ENCODE assay signal across 9 cellular contexts in the genomic region with DNA sequence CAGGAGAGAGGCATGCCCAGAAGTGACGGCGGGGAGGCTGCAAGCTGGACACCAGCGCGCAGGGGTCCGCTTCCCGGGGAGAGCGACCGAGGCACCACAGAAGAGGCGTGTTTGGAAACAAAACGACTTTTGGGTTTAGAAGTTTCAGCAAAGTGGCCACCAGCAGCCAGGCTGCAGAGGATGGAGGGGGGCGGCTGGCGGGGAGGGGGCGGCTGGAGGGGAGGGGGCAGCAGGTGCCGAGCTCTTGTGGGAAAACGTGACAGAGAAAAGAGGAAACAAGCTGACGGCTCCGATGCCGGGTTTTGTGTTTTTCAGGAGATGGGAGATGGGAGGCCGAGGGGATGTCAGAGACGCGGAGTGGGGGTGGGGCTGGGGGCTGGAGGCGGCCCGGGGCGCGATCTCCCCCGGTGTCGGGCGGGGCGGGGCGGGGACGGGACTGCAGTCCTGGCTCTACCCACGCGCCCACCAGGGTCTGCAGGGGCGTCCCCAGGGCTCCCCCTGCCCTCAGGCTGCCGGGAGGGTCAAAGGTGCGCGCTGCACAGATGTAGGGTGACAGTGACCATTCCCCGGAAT. TPM values are rescaled to one million over a fixed set of nuclear protein-coding genes. Genes with fewer than 3 reads are reported as not detected.
DNase-seq lines count a peak whose midpoint lies in the region; ATAC-seq lines count a peak whose summit lies in the region.
"Had no signal": no experiment of that assay in that cellular context is flagged by ENCODE, and none has a peak within 500 bp of the region (broad histone marks: within the 10 kb centered on the region; RNA-seq: fewer than 3 reads in every experiment).

No MANE protein-coding gene starts in this region.

- no peaks in the 10 kb centered on the region for H3K9me3 ChIP-seq in thymus (ENCODE audit: control insufficient read depth)

- no peak overlapping the region for H2BK15ac ChIP-seq in mesendoderm (replicated peaks; ENCODE audit: low read depth)

- peaks cover 5% of the 10 kb centered on the region for H3K4me1 Mint-ChIP-seq in T-helper 2 cell treated with Interferon-gamma antibody and Interleukin-4, amounts not matched to agents 5 μg/mL and 100 μg/mL, for 36 hours (ENCODE audit: low read depth)
- H3K4me1 Mint-ChIP-seq in central memory CD8-positive, alpha-beta T cell = peaks cover 33% of the 10 kb centered on the region

- peak overlapping the region; percentile 55 for H3K4me3 Mint-ChIP-seq in T-helper 2 cell treated with Interferon-gamma antibody and Interleukin-4, amounts not matched to agents 5 μg/mL and 100 μg/mL, for 36 hours
- peak overlapping the region; percentile 79 for H3K4me3 Mint-ChIP-seq in central memory CD8-positive, alpha-beta T cell

- peak overlapping the region; percentile 56 for H3K18ac ChIP-seq in mesendoderm (ENCODE audit: low read length)

- peak overlapping the region; percentile 49 for H3K56ac ChIP-seq in mesendoderm (ENCODE audit: low read length)

- peaks cover 29% of the 10 kb centered on the region for H3K27me3 Mint-ChIP-seq in T-helper 2 cell treated with Interferon-gamma antibody and Interleukin-4, amounts not matched to agents 5 μg/mL and 100 μg/mL, for 36 hours (ENCODE audit: low read depth)
- peaks cover 11% of the 10 kb centered on the region for H3K27me3 Mint-ChIP-seq in central memory CD8-positive, alpha-beta T cell

- H3K4me1 ChIP-seq in mesendoderm (ENCODE audit: control insufficient read depth, low read depth, low read length) (no peaks in the 10 kb centered on the region), thymus (ENCODE audit: control insufficient read depth, insufficient read depth, low read length) (peaks cover 5% of the 10 kb centered on the region)

- H3K36me3 Mint-ChIP-seq in T-helper 2 cell treated with Interferon-gamma antibody and Interleukin-4, amounts not matched to agents 5 μg/mL and 100 μg/mL, for 36 hours (ENCODE audit: low read depth) = peaks cover 3% of the 10 kb centered on the region
- peaks cover 8% of the 10 kb centered on the region for H3K36me3 Mint-ChIP-seq in central memory CD8-positive, alpha-beta T cell (ENCODE audit: insufficient read depth)

- H3K27me3 ChIP-seq in mesendoderm (ENCODE audit: insufficient read depth, low read length, poor library complexity) = peaks cover 6% of the 10 kb centered on the region
- peaks cover 37% of the 10 kb centered on the region for H3K27me3 ChIP-seq in thymus (ENCODE audit: control insufficient read depth, insufficient read depth)

- ATAC-seq in central memory CD8-positive, alpha-beta T cell (replicated peaks; ENCODE audit: extremely low read depth, poor library complexity, severe bottlenecking) = no peak
- ATAC-seq in GM21367 (IDR thresholded peaks at IDR 0.05; ENCODE audit: unreplicated experiment) = no peak

- peak overlapping the region; percentile 27 for H3K9ac ChIP-seq in mesendoderm (ENCODE audit: low read length)

- H3K4ac ChIP-seq in mesendoderm (ENCODE audit: low read depth, low read length) = no peak overlapping the region

- no peak overlapping the region for H4K5ac ChIP-seq in mesendoderm (ENCODE audit: low read length)

- H3K79me1 ChIP-seq in mesendoderm (ENCODE audit: low read length) = no peaks in the 10 kb centered on the region

- H3K27ac ChIP-seq in mesendoderm (ENCODE audit: low read depth, low read length) (no peak overlapping the region), thymus (ENCODE audit: low read depth) (no peak overlapping the region)

- no peak overlapping the region for H3K4me3 ChIP-seq in mesendoderm (ENCODE audit: low read length)
- H3K4me3 ChIP-seq in thymus (ENCODE audit: low read length) = peak overlapping the region; percentile 81

- no peaks in the 10 kb centered on the region for H3K79me2 ChIP-seq in mesendoderm (ENCODE audit: control insufficient read depth, insufficient read depth, low read length)

- peak overlapping the region; percentile 46 for H3K4me2 ChIP-seq in mesendoderm (ENCODE audit: low read length)

- H3K36me3 ChIP-seq in mesendoderm (ENCODE audit: control insufficient read depth, insufficient read depth, low read length) = no peaks in the 10 kb centered on the region
- H3K36me3 ChIP-seq in thymus (ENCODE audit: control insufficient read depth, insufficient read depth) = no peaks in the 10 kb centered on the region

- no peak for DNase-seq in T-helper 2 cell treated with Interferon-gamma antibody and Interleukin-4, amounts not matched to agents 5 μg/mL and 100 μg/mL, for 36 hours (ENCODE audit: low spot score)
- DNase-seq in T-helper 2 cell (no peak), mesendoderm (no peak), NCI-H187 treated with DMSO at 0.1 percent for 48 hours (lab: John Stamatoyannopoulos, UW) (no peak), glomerular visceral epithelial cell (ENCODE audit: extremely low spot score) (no peak)
- DNase-seq in central memory CD8-positive, alpha-beta T cell (ENCODE audit: low spot score in 2 of 2) = no peak
- DNase-seq: activated gamma-delta T cell treated with Interleukin-2 at 50 U/mL for 16 hours had no signal

- peaks cover 4% of the 10 kb centered on the region for H3K9me3 Mint-ChIP-seq in T-helper 2 cell treated with Interferon-gamma antibody and Interleukin-4, amounts not matched to agents 5 μg/mL and 100 μg/mL, for 36 hours
- peaks cover 4% of the 10 kb centered on the region for H3K9me3 Mint-ChIP-seq in central memory CD8-positive, alpha-beta T cell

- WGBS in mesendoderm (ENCODE audit: extremely low coverage, insufficient coverage, low lambda C conversion rate) = no CpG with 5 or more reads among the region's 38 CpGs
- 25% methylated on average over 38 of the region's 38 CpGs for WGBS in thymus

- no peak overlapping the region for H2BK120ac ChIP-seq in mesendoderm (ENCODE audit: low read depth, low read length)

- no peak overlapping the region for H3K23ac ChIP-seq in mesendoderm (ENCODE audit: low read length)

- H2BK5ac ChIP-seq in mesendoderm (ENCODE audit: low read length) = no peak overlapping the region

- no peak overlapping the region for H3K27ac Mint-ChIP-seq in T-helper 2 cell treated with Interferon-gamma antibody and Interleukin-4, amounts not matched to agents 5 μg/mL and 100 μg/mL, for 36 hours
- H3K27ac Mint-ChIP-seq in central memory CD8-positive, alpha-beta T cell (ENCODE audit: low read depth) = peak overlapping the region; percentile 77

- no peak overlapping the region for H2AK5ac ChIP-seq in mesendoderm (ENCODE audit: low read length)

- no peak overlapping the region for H4K8ac ChIP-seq in mesendoderm (ENCODE audit: low read depth, low read length)

RNA-seq across cellular contexts. Expression of gene RPH3AL, which starts 32.1 kb away (rescaled TPM):
- 4.5 TPM for polyA plus RNA-seq in mesendoderm (2013, experiment 1 of 2)
- polyA plus RNA-seq in mesendoderm (2013, experiment 2 of 2) = 4.8 TPM
- polyA plus RNA-seq in thymus = 3.2 TPM
